ENCODE assay signal across 1 cellular context in genomic region chr13:113939129-113939904, GRCh38.
TF ChIP-seq lines count a peak whose summit lies in the region.

No MANE protein-coding gene starts in this region.

TF ChIP-seq in IMR-90, 13 proteins besides CTCF, POLR2A, EP300 and RAD21:
- no peak for TF ChIP-seq MAZ (IDR thresholded peaks at IDR 0.05; ENCODE audit: borderline replicate concordance, low read depth, low read length)
- TF ChIP-seq ELK1 (IDR thresholded peaks at IDR 0.05; ENCODE audit: borderline replicate concordance, low read depth, low read length), result no peak
- no peak for TF ChIP-seq BHLHE40 (IDR thresholded peaks at IDR 0.05; ENCODE audit: low read depth, low read length)
- no peak for TF ChIP-seq USF2 (IDR thresholded peaks at IDR 0.05; ENCODE audit: low read depth, low read length)
- no peak for TF ChIP-seq FOS (IDR thresholded peaks at IDR 0.05; ENCODE audit: low read depth, low read length)
- TF ChIP-seq RFX5 (IDR thresholded peaks at IDR 0.05; ENCODE audit: low read depth, low read length), result no peak
- no peak for TF ChIP-seq MAFK (IDR thresholded peaks at IDR 0.05; ENCODE audit: low read depth, low read length)
- TF ChIP-seq RCOR1 (IDR thresholded peaks at IDR 0.05; ENCODE audit: insufficient replicate concordance, low read length), result no peak
- TF ChIP-seq SMC3 (IDR thresholded peaks at IDR 0.05; ENCODE audit: low read depth, low read length), result no peak
- TF ChIP-seq CHD1 (IDR thresholded peaks at IDR 0.05; ENCODE audit: low read depth, low read length), result no peak
- TF ChIP-seq NFE2L2 (IDR thresholded peaks at IDR 0.05; ENCODE audit: low read depth, low read length), result no peak
